16 cellular contexts compared by ENCODE assay signal in the genomic region with DNA sequence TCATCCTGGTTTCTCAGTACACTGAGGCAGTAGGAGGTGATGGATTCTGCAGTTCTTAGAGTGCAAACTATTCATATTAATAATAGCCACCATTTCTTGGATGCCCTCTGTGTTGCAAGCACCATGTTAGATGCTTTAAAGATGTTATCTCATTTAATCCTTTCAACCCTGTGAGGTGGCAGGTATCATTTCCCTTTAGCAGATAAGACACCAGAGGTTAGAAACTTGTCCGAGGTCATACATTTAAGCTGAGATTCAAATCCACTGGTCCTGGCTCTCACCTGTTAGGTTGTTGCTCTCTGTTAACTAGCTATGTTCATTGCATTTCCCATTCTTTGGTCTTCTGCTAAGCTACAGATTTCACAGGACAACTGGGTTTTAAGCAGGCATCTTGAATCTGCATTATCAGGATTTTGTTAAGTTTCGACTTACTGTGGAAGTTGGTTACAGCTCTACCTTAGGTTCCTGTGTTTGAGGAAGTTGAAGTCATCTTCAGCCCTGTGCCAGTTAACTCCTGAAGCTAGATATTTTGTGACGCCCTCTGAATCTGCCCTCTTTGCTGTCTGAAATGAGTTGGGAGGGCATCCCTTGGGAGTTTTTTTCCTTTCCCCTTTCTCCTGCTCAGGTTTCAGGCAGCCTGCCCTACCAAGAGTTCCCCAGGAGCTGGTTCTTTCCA. TPM values are rescaled to one million over a fixed set of nuclear protein-coding genes. Genes with fewer than 3 reads are reported as not detected.
A peak's percentile ranks its signal among the peaks of the same experiment; 100 is the strongest.
DNase-seq lines count a peak whose midpoint lies in the region; ATAC-seq and TF ChIP-seq lines count a peak whose summit lies in the region.
"Had no signal": no experiment of that assay in that cellular context is flagged by ENCODE, and none has a peak within 500 bp of the region (broad histone marks: within the 10 kb centered on the region; RNA-seq: fewer than 3 reads in every experiment).

No MANE protein-coding gene starts in this region.

- 0 out of 22 replicates have a peak, but pooled peaks cover 0 to 5% (median 0%) of the 10 kb centered on the region in 11 experiments for H3K36me3 ChIP-seq in BLaER1 treated with 17β-estradiol and CSF1 and Interleukin-3, amounts not matched to agents 10 nM and 100 nM
- H3K36me3 ChIP-seq in neural progenitor cell: no peaks in the 10 kb centered on the region

- peaks cover 52 to 75% (median 60%) of the 10 kb centered on the region in 10 experiments for H3K4me1 ChIP-seq in BLaER1 treated with 17β-estradiol and CSF1 and Interleukin-3, amounts not matched to agents 10 nM and 100 nM
- H3K4me1 ChIP-seq in neural progenitor cell: peaks cover 2% of the 10 kb centered on the region

- H3K27me3 Mint-ChIP-seq in activated naive CD8-positive, alpha-beta T cell treated with anti-CD3 and anti-CD28 coated beads for 36 hours: no peaks in the 10 kb centered on the region
- H3K27me3 Mint-ChIP-seq in neural progenitor cell (ENCODE audit: insufficient read depth, low read depth): peaks cover 14% of the 10 kb centered on the region

- peak overlapping the region; percentile 66 for H3K27ac Mint-ChIP-seq in activated naive CD8-positive, alpha-beta T cell treated with anti-CD3 and anti-CD28 coated beads for 36 hours
- no peak overlapping the region for H3K27ac Mint-ChIP-seq in neural progenitor cell

- H3K4me3 Mint-ChIP-seq in activated naive CD8-positive, alpha-beta T cell treated with anti-CD3 and anti-CD28 coated beads for 36 hours: no peak overlapping the region
- no peak overlapping the region for H3K4me3 Mint-ChIP-seq in neural progenitor cell

- TF ChIP-seq CTCF in coronary artery (IDR thresholded peaks at IDR 0.05): no peak
- TF ChIP-seq CTCF in neural progenitor cell (IDR thresholded peaks at IDR 0.05): no peak

- peaks cover 9 to 97% (median 36%) of the 10 kb centered on the region in 11 experiments; a peak in 21 of 22 replicates for H4K20me1 ChIP-seq in BLaER1 treated with 17β-estradiol and CSF1 and Interleukin-3, amounts not matched to agents 10 nM and 100 nM
- peaks cover 6% of the 10 kb centered on the region for H4K20me1 ChIP-seq in neural progenitor cell (ENCODE audit: low read depth)

- H3K9me3 ChIP-seq in BLaER1 treated with 17β-estradiol and CSF1 and Interleukin-3, amounts not matched to agents 10 nM and 100 nM (replicated peaks in 1 of 11): no peaks in the 10 kb centered on the region
- H3K9me3 ChIP-seq in neural progenitor cell (ENCODE audit: low read depth): no peaks in the 10 kb centered on the region

- peaks cover 2% of the 10 kb centered on the region for H3F3A ChIP-seq in neural progenitor cell (ENCODE audit: low read depth)

- no peak overlapping the region for H3K4me3 ChIP-seq in BLaER1 treated with 17β-estradiol and CSF1 and Interleukin-3, amounts not matched to agents 10 nM and 100 nM
- H3K4me3 ChIP-seq in coronary artery (no peak overlapping the region), neural progenitor cell (no peak overlapping the region)
- H3K4me3 ChIP-seq: GM23248 had no signal

- no peaks in the 10 kb centered on the region for H3K9me3 Mint-ChIP-seq in activated naive CD8-positive, alpha-beta T cell treated with anti-CD3 and anti-CD28 coated beads for 36 hours
- H3K9me3 Mint-ChIP-seq in neural progenitor cell: no peaks in the 10 kb centered on the region

- H3K79me2 ChIP-seq in neural progenitor cell (ENCODE audit: low read depth): no peaks in the 10 kb centered on the region

- peaks cover 10 to 25% (median 19%) of the 10 kb centered on the region in 11 experiments for H3K27me3 ChIP-seq in BLaER1 treated with 17β-estradiol and CSF1 and Interleukin-3, amounts not matched to agents 10 nM and 100 nM
- peaks cover 23% of the 10 kb centered on the region for H3K27me3 ChIP-seq in neural progenitor cell

- H3K9ac ChIP-seq in BLaER1 treated with 17β-estradiol and CSF1 and Interleukin-3, amounts not matched to agents 10 nM and 100 nM: no peak overlapping the region
- no peak overlapping the region for H3K9ac ChIP-seq in neural progenitor cell
- H3K9ac ChIP-seq: GM23248 had no signal

- peak overlapping the region; percentile 4 to 84 (median 55); a peak in 20 of 22 replicates for H3K4me2 ChIP-seq in BLaER1 treated with 17β-estradiol and CSF1 and Interleukin-3, amounts not matched to agents 10 nM and 100 nM
- H3K4me2 ChIP-seq in neural progenitor cell: no peak overlapping the region

- no peak overlapping the region for H3K27ac ChIP-seq in BLaER1 treated with 17β-estradiol and CSF1 and Interleukin-3, amounts not matched to agents 10 nM and 100 nM
- H3K27ac ChIP-seq in coronary artery (no peak overlapping the region), neural progenitor cell (no peak overlapping the region)
- H3K27ac ChIP-seq: C4-2B, GM23248 had no signal

- peaks cover 6% of the 10 kb centered on the region for H3K36me3 Mint-ChIP-seq in activated naive CD8-positive, alpha-beta T cell treated with anti-CD3 and anti-CD28 coated beads for 36 hours
- no peaks in the 10 kb centered on the region for H3K36me3 Mint-ChIP-seq in neural progenitor cell

- H2AFZ ChIP-seq in neural progenitor cell (replicated peaks): no peak overlapping the region
- H2AFZ ChIP-seq: GM23248 had no signal

- no peak for DNase-seq in activated naive CD8-positive, alpha-beta T cell treated with anti-CD3 and anti-CD28 coated beads for 36 hours
- DNase-seq in germinal center (ENCODE audit: low spot score) (no peak), coronary artery (ENCODE audit: low spot score) (no peak), neural progenitor cell (ENCODE audit: low spot score) (no peak), NCI-H345 treated with DMSO at 0.1 percent for 48 hours (lab: John Stamatoyannopoulos, UW; ENCODE audit: unreplicated experiment) (no peak)
- DNase-seq: effector CD8-positive, alpha-beta T cell; foreskin melanocyte; GM23248; NCI-H1105; NCI-H526; right cardiac atrium; stimulated activated CD4-positive, alpha-beta T cell treated with anti-CD3 and anti-CD28 coated beads, Interleukin-4, amount 100 ng/mL, for 24 hours had no signal

- H3K4me1 Mint-ChIP-seq in activated naive CD8-positive, alpha-beta T cell treated with anti-CD3 and anti-CD28 coated beads for 36 hours: peaks cover 81% of the 10 kb centered on the region
- peaks cover 2% of the 10 kb centered on the region for H3K4me1 Mint-ChIP-seq in neural progenitor cell

- ATAC-seq in GM18868 (IDR thresholded peaks at IDR 0.05; ENCODE audit: unreplicated experiment) (peak; percentile 44), HG03159 (IDR thresholded peaks at IDR 0.05; ENCODE audit: unreplicated experiment) (peak; percentile 42)
- ATAC-seq: right cardiac atrium had no signal

RNA-seq across cellular contexts. Expression of gene PDE8A, which starts 6.4 kb away (rescaled TPM):
- 10 to 100 TPM; 17.3 to 18.7 TPM for total RNA-seq in activated naive CD8-positive, alpha-beta T cell treated with anti-CD3 and anti-CD28 coated beads for 36 hours
- total RNA-seq in neural progenitor cell (ENCODE audit: low replicate concordance): 9.0 and 11.4 TPM in 2 replicates
